1 cellular context compared by ENCODE assay signal in the genomic region with DNA sequence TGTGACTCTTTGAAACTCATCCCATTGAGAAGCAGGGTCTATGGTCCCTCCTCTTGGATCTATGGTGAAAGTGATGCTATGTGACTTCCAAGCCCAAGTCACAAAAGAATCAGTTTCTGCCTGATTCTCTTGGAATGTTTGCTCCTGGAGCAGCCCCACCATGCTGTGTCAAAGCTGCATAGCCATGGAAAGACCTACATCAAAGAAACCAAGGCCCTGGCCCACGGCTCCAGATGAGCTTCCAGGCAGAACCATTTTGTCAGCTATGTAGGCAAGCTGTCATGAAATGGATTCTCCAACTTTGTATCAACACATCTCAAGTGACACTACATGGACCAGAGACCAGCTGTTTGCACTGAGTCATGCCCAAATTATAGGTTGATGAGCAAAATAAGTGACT.
TF ChIP-seq lines count a peak whose summit lies in the region.

No MANE protein-coding gene starts in this region.

TF ChIP-seq in WTC11, 78 proteins besides CTCF, POLR2A, EP300 and RAD21 (continued from another document):
- TF ChIP-seq, protein P1, sequence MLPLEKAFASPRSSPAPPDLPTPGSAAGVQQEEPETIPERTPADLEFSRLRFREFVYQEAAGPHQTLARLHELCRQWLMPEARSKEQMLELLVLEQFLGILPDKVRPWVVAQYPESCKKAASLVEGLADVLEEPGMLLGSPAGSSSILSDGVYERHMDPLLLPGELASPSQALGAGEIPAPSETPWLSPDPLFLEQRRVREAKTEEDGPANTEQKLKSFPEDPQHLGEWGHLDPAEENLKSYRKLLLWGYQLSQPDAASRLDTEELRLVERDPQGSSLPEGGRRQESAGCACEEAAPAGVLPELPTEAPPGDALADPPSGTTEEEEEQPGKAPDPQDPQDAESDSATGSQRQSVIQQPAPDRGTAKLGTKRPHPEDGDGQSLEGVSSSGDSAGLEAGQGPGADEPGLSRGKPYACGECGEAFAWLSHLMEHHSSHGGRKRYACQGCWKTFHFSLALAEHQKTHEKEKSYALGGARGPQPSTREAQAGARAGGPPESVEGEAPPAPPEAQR (CRISPR knock-in tag; IDR thresholded peaks at IDR 0.05), result no peak
- TF ChIP-seq IRF2 (CRISPR knock-in tag; IDR thresholded peaks at IDR 0.05; ENCODE audit: borderline replicate concordance, low read depth), result no peak
- TF ChIP-seq ATF1 (CRISPR knock-in tag; IDR thresholded peaks at IDR 0.05), result no peak
- no peak for TF ChIP-seq ZNF138 (CRISPR knock-in tag; conservative IDR thresholded peaks at IDR 0.05)
- TF ChIP-seq, protein P2, sequence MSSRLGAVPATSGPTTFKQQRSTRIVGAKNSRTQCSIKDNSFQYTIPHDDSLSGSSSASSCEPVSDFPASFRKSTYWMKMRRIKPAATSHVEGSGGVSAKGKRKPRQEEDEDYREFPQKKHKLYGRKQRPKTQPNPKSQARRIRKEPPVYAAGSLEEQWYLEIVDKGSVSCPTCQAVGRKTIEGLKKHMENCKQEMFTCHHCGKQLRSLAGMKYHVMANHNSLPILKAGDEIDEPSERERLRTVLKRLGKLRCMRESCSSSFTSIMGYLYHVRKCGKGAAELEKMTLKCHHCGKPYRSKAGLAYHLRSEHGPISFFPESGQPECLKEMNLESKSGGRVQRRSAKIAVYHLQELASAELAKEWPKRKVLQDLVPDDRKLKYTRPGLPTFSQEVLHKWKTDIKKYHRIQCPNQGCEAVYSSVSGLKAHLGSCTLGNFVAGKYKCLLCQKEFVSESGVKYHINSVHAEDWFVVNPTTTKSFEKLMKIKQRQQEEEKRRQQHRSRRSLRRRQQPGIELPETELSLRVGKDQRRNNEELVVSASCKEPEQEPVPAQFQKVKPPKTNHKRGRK (CRISPR knock-in tag; IDR thresholded peaks at IDR 0.05; ENCODE audit: borderline replicate concordance), result no peak
